In genomic region chr3:28743843-28744242, GRCh38 we compare ENCODE assay signal across 1 cellular context.
TF ChIP-seq lines count a peak whose summit lies in the region.

No MANE protein-coding gene starts in this region.

TF ChIP-seq in GM23338, 12 proteins besides CTCF, POLR2A, EP300 and RAD21 (continued from another document):
- TF ChIP-seq ZNF462 (CRISPR knock-in tag; IDR thresholded peaks at IDR 0.05) = no peak
- TF ChIP-seq EZH2phosphoT487 (IDR thresholded peaks at IDR 0.05; ENCODE audit: unreplicated experiment) = no peak
- TF ChIP-seq CREB1 (CRISPR knock-in tag; IDR thresholded peaks at IDR 0.05; ENCODE audit: low read depth) = no peak
